In genomic region chrX:39260965-39261364, GRCh38 we compare ENCODE assay signal across 14 cellular contexts.
DNase-seq lines count a peak whose midpoint lies in the region; ATAC-seq and TF ChIP-seq lines count a peak whose summit lies in the region.
"Had no signal": no experiment of that assay in that cellular context is flagged by ENCODE, and none has a peak within 500 bp of the region (broad histone marks: within the 10 kb centered on the region; RNA-seq: fewer than 3 reads in every experiment).

No MANE protein-coding gene starts in this region.

- H3F3A ChIP-seq in SK-N-SH (replicated peaks; ENCODE audit: insufficient read depth): no peaks in the 10 kb centered on the region

- H3K4ac ChIP-seq in mesenchymal stem cell (ENCODE audit: low read depth in 1 of 2, low read length in 2 of 2): no peak overlapping the region

- H3K27me3 ChIP-seq in brain microvascular endothelial cell (replicated peaks): no peaks in the 10 kb centered on the region
- peaks cover 0 to 39% of the 10 kb centered on the region in 2 experiments for H3K27me3 ChIP-seq in mesenchymal stem cell (ENCODE audit: control insufficient read depth in 1 of 2, insufficient read depth in 1 of 2, low read length in 2 of 2)
- H3K27me3 ChIP-seq in SK-N-SH (ENCODE audit: insufficient read depth): no peaks in the 10 kb centered on the region
- H3K27me3 ChIP-seq: vagina had no signal

- no peak overlapping the region for H3K27ac ChIP-seq in brain microvascular endothelial cell
- H3K27ac ChIP-seq in mesenchymal stem cell (ENCODE audit: low read length, poor library complexity, severe bottlenecking): no peak overlapping the region
- H3K27ac ChIP-seq in SK-N-SH (ENCODE audit: low read depth in 2 of 2, low read length in 1 of 2): no peak overlapping the region; a peak in 1 of 4 replicates
- H3K27ac ChIP-seq: prostate gland, stomach, vagina had no signal

- H2BK5ac ChIP-seq in mesenchymal stem cell (ENCODE audit: low read depth, low read length, poor library complexity, severe bottlenecking): no peak overlapping the region

- POLR2A ChIA-PET in SK-N-SH (lab: Yijun Ruan, JAX): no interaction called here

- no peak overlapping the region for H2AK5ac ChIP-seq in mesenchymal stem cell (ENCODE audit: low read length, severe bottlenecking)

- H3K9ac ChIP-seq in mesenchymal stem cell (ENCODE audit: low read length): peak overlapping the region; percentile 19
- no peak overlapping the region for H3K9ac ChIP-seq in SK-N-SH

- no peak overlapping the region for H2BK12ac ChIP-seq in mesenchymal stem cell (ENCODE audit: low read length in 2 of 2)

- no peaks in the 10 kb centered on the region for H3K4me1 ChIP-seq in mesenchymal stem cell (ENCODE audit: control insufficient read depth, insufficient read depth, low read depth, low read length)
- H3K4me1 ChIP-seq in SK-N-SH (ENCODE audit: control insufficient read depth in 1 of 2, insufficient read depth in 2 of 2, low read depth in 1 of 2, low read length in 1 of 2): no peaks in the 10 kb centered on the region; a peak in 1 of 4 replicates
- H3K4me1 ChIP-seq: prostate gland, stomach, vagina had no signal

- no peak overlapping the region for H2AFZ ChIP-seq in mesenchymal stem cell (ENCODE audit: low read depth, low read length)
- H2AFZ ChIP-seq in SK-N-SH (ENCODE audit: low read depth): no peak overlapping the region

- H4K91ac ChIP-seq in mesenchymal stem cell (ENCODE audit: low read length): no peak overlapping the region

- H3K23ac ChIP-seq in mesenchymal stem cell (ENCODE audit: low read length in 2 of 2): no peak overlapping the region

- no peak overlapping the region for H3K4me2 ChIP-seq in mesenchymal stem cell (ENCODE audit: low read length, poor library complexity, severe bottlenecking)
- H3K4me2 ChIP-seq in SK-N-SH: no peak overlapping the region

- no peak for DNase-seq in activated CD4-positive, CD25-positive, alpha-beta regulatory T cell (lab: John Stamatoyannopoulos, UW)
- DNase-seq in LHCN-M2 (ENCODE audit: low read depth) (peak; percentile 26), brain microvascular endothelial cell (peak; percentile 13), mesenchymal stem cell (peak; percentile 14), GF-D8 (lab: John Stamatoyannopoulos, UW) (no peak), SK-N-SH (no peak)
- DNase-seq: activated CD4-positive, CD25-positive, alpha-beta regulatory T cell treated with anti-CD3 and anti-CD28 coated beads, Interleukin-2, amount 50 U/mL, for 72 hours; activated CD8-positive, alpha-beta memory T cell treated with anti-CD3 and anti-CD28 coated beads, Interleukin-2, amount 50 U/mL, for 4 hours; cerebellar nuclear complex; stomach had no signal

- no peaks in the 10 kb centered on the region for H3K9me2 ChIP-seq in SK-N-SH

- 98% methylated on average over 3 of the region's 3 CpGs for WGBS in mesenchymal stem cell
- WGBS in SK-N-SH (ENCODE audit: low lambda C conversion rate): 40% methylated on average over 3 of the region's 3 CpGs

- H3K79me2 ChIP-seq in SK-N-SH (ENCODE audit: insufficient read depth): no peaks in the 10 kb centered on the region

- no peak overlapping the region for H2BK15ac ChIP-seq in mesenchymal stem cell (ENCODE audit: low read depth, poor library complexity, severe bottlenecking)

- H3K4me3 ChIP-seq in brain microvascular endothelial cell (ENCODE audit: low read depth, low read length) (no peak overlapping the region), mesenchymal stem cell (ENCODE audit: insufficient read depth in 1 of 2, low read depth in 1 of 2, low read length in 2 of 2) (no peak overlapping the region), SK-N-SH (ENCODE audit: low read depth in 2 of 2, low read length in 1 of 2) (no peak overlapping the region)
- H3K4me3 ChIP-seq: prostate gland, stomach, vagina had no signal

- no peak overlapping the region for H3K18ac ChIP-seq in mesenchymal stem cell (ENCODE audit: low read depth in 1 of 2, low read length in 2 of 2)

- no peaks in the 10 kb centered on the region for H3K79me1 ChIP-seq in mesenchymal stem cell (replicated peaks; ENCODE audit: low read length, poor library complexity, severe bottlenecking)

- H3K9me3 ChIP-seq in mesenchymal stem cell (ENCODE audit: control insufficient read depth, low read length) (peaks cover 12% of the 10 kb centered on the region), SK-N-SH (no peaks in the 10 kb centered on the region)
- H3K9me3 ChIP-seq: prostate gland, vagina had no signal

- no peak overlapping the region for H2BK120ac ChIP-seq in mesenchymal stem cell (ENCODE audit: low read depth, low read length)

- ATAC-seq in activated CD4-positive, CD25-positive, alpha-beta regulatory T cell treated with anti-CD3 and anti-CD28 coated beads, Interleukin-2, amount 50 U/mL, for 24 hours: peak; percentile 77 to 87
- no peak for ATAC-seq in GM19324 (IDR thresholded peaks at IDR 0.05; ENCODE audit: low FRiP score, unreplicated experiment)

- no peaks in the 10 kb centered on the region for H4K20me1 ChIP-seq in SK-N-SH (ENCODE audit: insufficient read depth)

- TF ChIP-seq EP300 in SK-N-SH (IDR thresholded peaks at IDR 0.05; ENCODE audit: borderline replicate concordance in 1 of 2, low read depth in 1 of 2, low read length in 1 of 2): no peak

- CTCF ChIA-PET in SK-N-SH (lab: Yijun Ruan, JAX): interaction anchor here (0.6 to 2.0 kb wide), 8 partner anchors 13 to 600 kb away, joined by 3 to 6 read pairs (median 4); no protein-coding TSS in a partner anchor

- no peak for TF ChIP-seq RAD21 in SK-N-SH (IDR thresholded peaks at IDR 0.05; ENCODE audit: low read length)

- no peak overlapping the region for H3K14ac ChIP-seq in mesenchymal stem cell (ENCODE audit: low read length in 2 of 2)

- TF ChIP-seq CTCF in brain microvascular endothelial cell (IDR thresholded peaks at IDR 0.05; ENCODE audit: low read depth, low read length, missing control alignments) (no peak), SK-N-SH (IDR thresholded peaks at IDR 0.05) (no peak)

- H3K36me3 ChIP-seq in brain microvascular endothelial cell (replicated peaks): no peaks in the 10 kb centered on the region
- no peaks in the 10 kb centered on the region for H3K36me3 ChIP-seq in mesenchymal stem cell (ENCODE audit: control insufficient read depth in 1 of 2, insufficient read depth in 2 of 2, low read depth in 1 of 2, low read length in 2 of 2)
- H3K36me3 ChIP-seq in SK-N-SH (replicated peaks in 1 of 2; ENCODE audit: control insufficient read depth in 1 of 2, insufficient read depth in 2 of 2, low read length in 1 of 2): no peaks in the 10 kb centered on the region
- H3K36me3 ChIP-seq: prostate gland, stomach, vagina had no signal

- in situ Hi-C loops in brain microvascular endothelial cell (cut with HindIII; ENCODE audit: low pct_ligation_motif_present, low sequenced_read_pairs): no loop called here

- H4K8ac ChIP-seq in mesenchymal stem cell (ENCODE audit: low read length): no peak overlapping the region

TF ChIP-seq in SK-N-SH, 30 proteins besides CTCF, POLR2A, EP300 and RAD21 (continues in another document):
- TF ChIP-seq EZH2phosphoT487 (IDR thresholded peaks at IDR 0.05; ENCODE audit: borderline replicate concordance, low read depth) (no peak), ELF1 (IDR thresholded peaks at IDR 0.05) (no peak), USF2 (IDR thresholded peaks at IDR 0.05; ENCODE audit: borderline replicate concordance, low read depth, low read length) (no peak), GABPA (IDR thresholded peaks at IDR 0.05; ENCODE audit: low read depth) (no peak), YY1 (IDR thresholded peaks at IDR 0.05; ENCODE audit: low read depth) (no peak), TCF12 (IDR thresholded peaks at IDR 0.05) (no peak), NRF1 (IDR thresholded peaks at IDR 0.05; ENCODE audit: low read depth, low read length) (no peak), TEAD4 (IDR thresholded peaks at IDR 0.05; ENCODE audit: borderline replicate concordance, insufficient read depth) (no peak), IRF3 (IDR thresholded peaks at IDR 0.05; ENCODE audit: low read depth, low read length) (no peak)

Comparison
In these comparisons a context has a peak if more than half of its experiments do, and no peak if none do; other contexts are left out.
1. DNase-seq: peak in LHCN-M2 (single experiment), brain microvascular endothelial cell (single experiment) and mesenchymal stem cell (single experiment); none in activated CD4-positive, CD25-positive, alpha-beta regulatory T cell (0 of 4), GF-D8 (single experiment) and SK-N-SH (single experiment).